ENCODE assay signal across 1 cellular context in the genomic region with DNA sequence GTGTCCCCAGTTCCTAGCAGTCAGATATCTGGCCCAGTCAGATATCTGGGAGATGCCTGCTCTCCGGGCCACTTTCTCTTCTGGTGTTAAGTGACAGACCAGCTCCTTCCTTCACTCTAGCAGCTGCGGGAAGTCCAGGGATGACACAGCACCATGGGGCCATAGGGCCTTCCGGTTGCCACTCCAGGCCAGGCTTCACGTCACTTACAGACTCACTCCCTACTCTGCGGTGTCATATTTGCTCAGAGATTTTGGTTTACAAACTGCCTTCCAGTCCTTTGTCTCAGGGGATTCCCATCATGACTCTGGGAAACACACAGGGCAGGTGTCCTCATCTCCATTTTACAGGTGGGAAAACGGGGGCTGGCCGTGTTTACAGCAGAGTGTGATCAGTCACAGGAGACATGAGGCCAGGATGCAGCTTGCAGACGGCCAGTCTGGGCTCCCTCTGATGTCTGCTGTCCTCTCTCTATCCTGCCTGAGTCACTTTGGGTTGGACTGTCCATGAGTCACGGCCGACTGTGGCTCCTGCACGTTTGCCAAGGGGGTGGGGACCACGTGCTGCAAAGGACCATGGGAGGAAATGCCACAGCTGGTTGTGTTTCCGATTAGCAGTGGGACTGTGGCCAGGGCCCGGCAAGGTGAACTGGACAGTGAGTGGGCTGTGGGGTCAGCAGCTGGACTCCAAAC.
TF ChIP-seq lines count a peak whose summit lies in the region.

No MANE protein-coding gene starts in this region.

TF ChIP-seq in HepG2, 621 proteins besides CTCF, POLR2A, EP300 and RAD21 (continued from another document and continues in another):
- no peak for TF ChIP-seq PLSCR1 (CRISPR knock-in tag; IDR thresholded peaks at IDR 0.05; ENCODE audit: borderline replicate concordance)
- TF ChIP-seq SMARCE1 (IDR thresholded peaks at IDR 0.05; ENCODE audit: borderline replicate concordance) = no peak
- TF ChIP-seq MED8 (CRISPR knock-in tag; IDR thresholded peaks at IDR 0.05; ENCODE audit: insufficient replicate concordance) = no peak
- TF ChIP-seq KLF15 (CRISPR knock-in tag; IDR thresholded peaks at IDR 0.05; ENCODE audit: borderline replicate concordance) = no peak
- no peak for TF ChIP-seq ZNF253 (CRISPR knock-in tag; IDR thresholded peaks at IDR 0.05; ENCODE audit: borderline replicate concordance)
- TF ChIP-seq HMGA1 (CRISPR knock-in tag; conservative IDR thresholded peaks at IDR 0.05) = no peak
- TF ChIP-seq MTA1 (CRISPR knock-in tag; IDR thresholded peaks at IDR 0.05; ENCODE audit: borderline replicate concordance) = peak; percentile 93
- TF ChIP-seq NR0B2 (CRISPR knock-in tag; IDR thresholded peaks at IDR 0.05) = no peak
- TF ChIP-seq SCMH1 (CRISPR knock-in tag; IDR thresholded peaks at IDR 0.05; ENCODE audit: borderline replicate concordance) = no peak
- peak; percentile 85 for TF ChIP-seq ZNF292 (CRISPR knock-in tag; IDR thresholded peaks at IDR 0.05; ENCODE audit: borderline replicate concordance, low read depth)
- no peak for TF ChIP-seq ZNF10 (CRISPR knock-in tag; IDR thresholded peaks at IDR 0.05; ENCODE audit: borderline replicate concordance, low read depth)
- 0 out of 2 replicates have a peak, but pooled peaks have one; percentile 33 for TF ChIP-seq SNAPC2 (CRISPR knock-in tag; IDR thresholded peaks at IDR 0.05)
- no peak for TF ChIP-seq SMAD9 (CRISPR knock-in tag; IDR thresholded peaks at IDR 0.05)
- TF ChIP-seq ZNF749 (CRISPR knock-in tag; IDR thresholded peaks at IDR 0.05; ENCODE audit: borderline replicate concordance) = no peak
- TF ChIP-seq, protein P1, sequence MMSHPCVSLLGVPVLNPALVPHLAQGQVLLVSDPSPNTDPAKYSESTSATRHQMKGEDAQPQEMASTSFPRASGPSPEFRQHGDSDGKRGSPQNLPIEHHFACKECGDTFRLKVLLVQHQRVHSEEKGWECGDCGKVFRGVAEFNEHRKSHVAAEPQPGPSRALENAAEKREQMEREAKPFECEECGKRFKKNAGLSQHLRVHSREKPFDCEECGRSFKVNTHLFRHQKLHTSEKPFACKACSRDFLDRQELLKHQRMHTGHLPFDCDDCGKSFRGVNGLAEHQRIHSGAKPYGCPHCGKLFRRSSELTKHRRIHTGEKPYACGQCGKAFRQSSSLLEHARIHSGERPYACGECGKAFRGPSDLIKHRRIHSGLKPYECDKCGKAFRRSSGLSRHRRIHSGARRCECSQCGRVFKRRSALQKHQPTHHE (CRISPR knock-in tag; IDR thresholded peaks at IDR 0.05; ENCODE audit: borderline replicate concordance) = no peak
- peak; percentile 86 for TF ChIP-seq KAT8 (CRISPR knock-in tag; IDR thresholded peaks at IDR 0.05)
- TF ChIP-seq ZNF878 (CRISPR knock-in tag; IDR thresholded peaks at IDR 0.05) = no peak
- peak; percentile 84 for TF ChIP-seq GATAD1 (CRISPR knock-in tag; IDR thresholded peaks at IDR 0.05)
- no peak for TF ChIP-seq ZUFSP (CRISPR knock-in tag; IDR thresholded peaks at IDR 0.05; ENCODE audit: borderline replicate concordance)
- TF ChIP-seq ZNF572 (CRISPR knock-in tag; IDR thresholded peaks at IDR 0.05) = 0 out of 2 replicates have a peak, but pooled peaks have one; percentile 20
- TF ChIP-seq, protein P2, sequence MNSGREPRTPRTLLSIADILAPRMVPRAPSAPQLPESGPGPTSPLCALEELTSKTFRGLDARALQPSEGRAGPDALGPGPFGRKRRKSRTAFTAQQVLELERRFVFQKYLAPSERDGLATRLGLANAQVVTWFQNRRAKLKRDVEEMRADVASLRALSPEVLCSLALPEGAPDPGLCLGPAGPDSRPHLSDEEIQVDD (CRISPR knock-in tag; IDR thresholded peaks at IDR 0.05; ENCODE audit: borderline replicate concordance) = no peak; the same call in 1 of the 2 replicates
- TF ChIP-seq ELK4 (CRISPR knock-in tag; IDR thresholded peaks at IDR 0.05; ENCODE audit: borderline replicate concordance) = no peak
- 0 out of 2 replicates have a peak, but pooled peaks have one; percentile 32 for TF ChIP-seq HIVEP1 (CRISPR knock-in tag; IDR thresholded peaks at IDR 0.05)
- TF ChIP-seq ZNF30 (CRISPR knock-in tag; IDR thresholded peaks at IDR 0.05) = no peak
- TF ChIP-seq ZIK1 (CRISPR knock-in tag; IDR thresholded peaks at IDR 0.05; ENCODE audit: borderline replicate concordance, low read depth) = no peak
- TF ChIP-seq, protein P3, sequence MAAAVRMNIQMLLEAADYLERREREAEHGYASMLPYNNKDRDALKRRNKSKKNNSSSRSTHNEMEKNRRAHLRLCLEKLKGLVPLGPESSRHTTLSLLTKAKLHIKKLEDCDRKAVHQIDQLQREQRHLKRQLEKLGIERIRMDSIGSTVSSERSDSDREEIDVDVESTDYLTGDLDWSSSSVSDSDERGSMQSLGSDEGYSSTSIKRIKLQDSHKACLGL (CRISPR knock-in tag; IDR thresholded peaks at IDR 0.05) = peak; percentile 61; the same call in 1 of the 2 replicates
- peak; percentile 80 for TF ChIP-seq NR2C2 (CRISPR knock-in tag; IDR thresholded peaks at IDR 0.05; ENCODE audit: borderline replicate concordance)
- TF ChIP-seq RNF219 (CRISPR knock-in tag; IDR thresholded peaks at IDR 0.05) = no peak
- TF ChIP-seq SUZ12 (IDR thresholded peaks at IDR 0.05; ENCODE audit: low read depth, low read length) = peak; percentile 33; the same call in 1 of the 2 replicates
- TF ChIP-seq PRPF4 (IDR thresholded peaks at IDR 0.05; ENCODE audit: low read depth, low read length, poor library complexity, severe bottlenecking) = no peak
- TF ChIP-seq, protein P4, sequence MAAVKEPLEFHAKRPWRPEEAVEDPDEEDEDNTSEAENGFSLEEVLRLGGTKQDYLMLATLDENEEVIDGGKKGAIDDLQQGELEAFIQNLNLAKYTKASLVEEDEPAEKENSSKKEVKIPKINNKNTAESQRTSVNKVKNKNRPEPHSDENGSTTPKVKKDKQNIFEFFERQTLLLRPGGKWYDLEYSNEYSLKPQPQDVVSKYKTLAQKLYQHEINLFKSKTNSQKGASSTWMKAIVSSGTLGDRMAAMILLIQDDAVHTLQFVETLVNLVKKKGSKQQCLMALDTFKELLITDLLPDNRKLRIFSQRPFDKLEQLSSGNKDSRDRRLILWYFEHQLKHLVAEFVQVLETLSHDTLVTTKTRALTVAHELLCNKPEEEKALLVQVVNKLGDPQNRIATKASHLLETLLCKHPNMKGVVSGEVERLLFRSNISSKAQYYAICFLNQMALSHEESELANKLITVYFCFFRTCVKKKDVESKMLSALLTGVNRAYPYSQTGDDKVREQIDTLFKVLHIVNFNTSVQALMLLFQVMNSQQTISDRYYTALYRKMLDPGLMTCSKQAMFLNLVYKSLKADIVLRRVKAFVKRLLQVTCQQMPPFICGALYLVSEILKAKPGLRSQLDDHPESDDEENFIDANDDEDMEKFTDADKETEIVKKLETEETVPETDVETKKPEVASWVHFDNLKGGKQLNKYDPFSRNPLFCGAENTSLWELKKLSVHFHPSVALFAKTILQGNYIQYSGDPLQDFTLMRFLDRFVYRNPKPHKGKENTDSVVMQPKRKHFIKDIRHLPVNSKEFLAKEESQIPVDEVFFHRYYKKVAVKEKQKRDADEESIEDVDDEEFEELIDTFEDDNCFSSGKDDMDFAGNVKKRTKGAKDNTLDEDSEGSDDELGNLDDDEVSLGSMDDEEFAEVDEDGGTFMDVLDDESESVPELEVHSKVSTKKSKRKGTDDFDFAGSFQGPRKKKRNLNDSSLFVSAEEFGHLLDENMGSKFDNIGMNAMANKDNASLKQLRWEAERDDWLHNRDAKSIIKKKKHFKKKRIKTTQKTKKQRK (IDR thresholded peaks at IDR 0.05; ENCODE audit: low read length) = no peak
- TF ChIP-seq RFX5 (IDR thresholded peaks at IDR 0.05; ENCODE audit: low read depth, low read length) = no peak
- TF ChIP-seq ARID5B (CRISPR knock-in tag; IDR thresholded peaks at IDR 0.05) = peak; percentile 83
- TF ChIP-seq, protein P5, sequence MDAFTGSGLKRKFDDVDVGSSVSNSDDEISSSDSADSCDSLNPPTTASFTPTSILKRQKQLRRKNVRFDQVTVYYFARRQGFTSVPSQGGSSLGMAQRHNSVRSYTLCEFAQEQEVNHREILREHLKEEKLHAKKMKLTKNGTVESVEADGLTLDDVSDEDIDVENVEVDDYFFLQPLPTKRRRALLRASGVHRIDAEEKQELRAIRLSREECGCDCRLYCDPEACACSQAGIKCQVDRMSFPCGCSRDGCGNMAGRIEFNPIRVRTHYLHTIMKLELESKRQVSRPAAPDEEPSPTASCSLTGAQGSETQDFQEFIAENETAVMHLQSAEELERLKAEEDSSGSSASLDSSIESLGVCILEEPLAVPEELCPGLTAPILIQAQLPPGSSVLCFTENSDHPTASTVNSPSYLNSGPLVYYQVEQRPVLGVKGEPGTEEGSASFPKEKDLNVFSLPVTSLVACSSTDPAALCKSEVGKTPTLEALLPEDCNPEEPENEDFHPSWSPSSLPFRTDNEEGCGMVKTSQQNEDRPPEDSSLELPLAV (CRISPR knock-in tag; conservative IDR thresholded peaks at IDR 0.05; ENCODE audit: low read depth) = no peak
- TF ChIP-seq BCL6 (CRISPR knock-in tag; IDR thresholded peaks at IDR 0.05) = no peak
- no peak for TF ChIP-seq TBP (CRISPR knock-in tag; IDR thresholded peaks at IDR 0.05)
- TF ChIP-seq DMAP1 (CRISPR knock-in tag; IDR thresholded peaks at IDR 0.05) = peak; percentile 85
- TF ChIP-seq HOXA5 (CRISPR knock-in tag; IDR thresholded peaks at IDR 0.05) = no peak
